ENCODE assay signal across 35 cellular contexts in the genomic region with DNA sequence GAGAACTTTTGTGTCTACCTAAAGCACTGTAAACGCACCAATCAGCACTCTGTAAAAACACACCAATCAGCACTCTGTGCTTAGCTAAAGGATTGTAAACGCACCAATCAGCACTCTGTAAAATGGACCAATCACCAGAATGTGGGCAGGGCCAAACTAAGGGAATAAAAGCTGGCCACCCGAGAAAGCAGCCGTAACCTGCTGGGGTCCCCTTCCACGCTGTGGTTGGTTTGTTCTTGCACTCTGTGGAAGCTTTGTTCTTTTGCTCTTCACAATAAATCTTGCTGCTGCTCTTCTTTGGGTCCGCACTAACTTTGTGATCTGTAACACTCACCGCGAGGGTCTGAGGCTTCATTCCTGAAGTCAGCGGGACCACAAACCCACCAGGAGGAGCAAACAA.
"Had no signal": no experiment of that assay in that cellular context is flagged by ENCODE, and none has a peak within 500 bp of the region (broad histone marks: within the 10 kb centered on the region; RNA-seq: fewer than 3 reads in every experiment).

No MANE protein-coding gene starts in this region.

- DNase-seq: Karpas-422, Kasumi-1, MG63, MM.1S, MV-4-11, NCI-H1048, NCI-H1092, NCI-H1092 treated with DMSO at 0.1 percent for 48 hours, NCI-H1105, NCI-H1105 treated with DMSO at 0.1 percent for 48 hours, NCI-H1417, NCI-H1417 treated with DMSO at 0.1 percent for 48 hours, NCI-H1436, NCI-H1436 treated with DMSO at 0.1 percent for 48 hours, NCI-H146, NCI-H1694, NCI-H1694 treated with DMSO at 0.1 percent for 48 hours, NCI-H187, NCI-H187 treated with DMSO at 0.1 percent for 48 hours, NCI-H1930, NCI-H2029, NCI-H2029 treated with DMSO at 0.1 percent for 48 hours, NCI-H2081, NCI-H2081 treated with DMSO at 0.1 percent for 48 hours, NCI-H2107, NCI-H2171, NCI-H2171 treated with DMSO at 0.1 percent for 48 hours, NCI-H2227 treated with DMSO at 0.1 percent for 48 hours, NCI-H226, NCI-H345, NCI-H446, NCI-H446 treated with DMSO at 0.1 percent for 48 hours, NCI-H510A, NCI-H510A treated with DMSO at 0.1 percent for 48 hours, NCI-H524 had no signal

- H3K27me3 ChIP-seq: MG63 had no signal

- H3K4me3 ChIP-seq: MG63 had no signal

- H3K36me3 ChIP-seq: MG63 had no signal
